ENCODE assay signal across 9 cellular contexts in the genomic region with DNA sequence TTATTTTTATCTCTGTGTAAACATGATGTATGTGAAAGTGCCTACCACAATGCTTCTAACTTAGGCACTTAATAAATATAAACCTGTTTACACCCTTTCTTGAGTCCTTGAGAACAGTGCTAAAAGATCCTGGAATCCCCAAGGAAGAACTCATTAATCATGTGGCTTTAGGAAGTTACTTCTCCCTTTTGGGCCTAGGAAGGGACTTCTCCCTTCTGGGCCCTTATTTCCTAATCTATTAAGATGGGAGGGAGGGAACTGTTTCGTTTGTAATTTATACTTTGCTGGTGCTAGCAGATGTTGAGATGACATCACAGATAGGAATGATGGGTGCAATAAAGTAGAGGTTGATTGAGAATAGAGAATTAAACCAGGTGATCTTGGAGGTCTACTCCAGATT. TPM values are rescaled to one million over a fixed set of nuclear protein-coding genes. Genes with fewer than 3 reads are reported as not detected.
DNase-seq lines count a peak whose midpoint lies in the region; ATAC-seq, FAIRE-seq and TF ChIP-seq lines count a peak whose summit lies in the region.
"Had no signal": no experiment of that assay in that cellular context is flagged by ENCODE, and none has a peak within 500 bp of the region (broad histone marks: within the 10 kb centered on the region; RNA-seq: fewer than 3 reads in every experiment).

No MANE protein-coding gene starts in this region.

- intact Hi-C loops in endothelial cell of umbilical vein (cut with micrococcal nuclease): loop anchor here (2.0 to 5.0 kb wide), 2 partner anchors 160 to 310 kb away; a partner anchor contains a TSS

- no CpG with 5 or more reads among the region's 1 CpG for WGBS in trophoblast cell (ENCODE audit: extremely low coverage, insufficient coverage, insufficient read length)

- no peak for FAIRE-seq in endothelial cell of umbilical vein (lab: Jason Lieb, UNC)
- FAIRE-seq: islet of Langerhans had no signal

- no peak for TF ChIP-seq CTCF in endothelial cell of umbilical vein (IDR thresholded peaks at IDR 0.05; ENCODE audit: extremely low read depth in 1 of 2, insufficient read depth in 1 of 2, low read depth in 1 of 2, low read length in 2 of 2)

- no peak for TF ChIP-seq POLR2A in endothelial cell of umbilical vein (IDR thresholded peaks at IDR 0.05; ENCODE audit: low read depth, low read length)

- no peaks in the 10 kb centered on the region for H4K20me1 ChIP-seq in endothelial cell of umbilical vein (replicated peaks; ENCODE audit: control insufficient read depth, extremely low read depth, insufficient read depth, low read length)

- peaks cover 26% of the 10 kb centered on the region for H3K36me3 ChIP-seq in NT2/D1 (ENCODE audit: insufficient read depth, insufficient read length, low read length)
- H3K36me3 ChIP-seq in endothelial cell of umbilical vein (ENCODE audit: control insufficient read depth in 2 of 2, extremely low read depth in 1 of 2, insufficient read depth in 2 of 2, low read length in 2 of 2): peaks cover 6 to 9% of the 10 kb centered on the region in 2 experiments
- H3K36me3 ChIP-seq in trophoblast cell (ENCODE audit: control insufficient read depth in 1 of 2, insufficient read depth in 2 of 2, low read length in 2 of 2): peaks cover 5 to 11% of the 10 kb centered on the region in 2 experiments

- no peak for ATAC-seq in HG02759 (IDR thresholded peaks at IDR 0.05; ENCODE audit: unreplicated experiment)
- ATAC-seq in GM19397 (IDR thresholded peaks at IDR 0.05; ENCODE audit: unreplicated experiment): no peak
- no peak for ATAC-seq in HG02588 (IDR thresholded peaks at IDR 0.05; ENCODE audit: unreplicated experiment)

- H3K18ac ChIP-seq in trophoblast cell (ENCODE audit: low read length): no peak overlapping the region

- H3K14ac ChIP-seq in trophoblast cell (ENCODE audit: low read length): no peak overlapping the region

- CTCF ChIA-PET in endothelial cell of umbilical vein (lab: Charles Lee): no interaction called here

- H2BK12ac ChIP-seq in trophoblast cell (ENCODE audit: low read length): no peak overlapping the region

- H3K23ac ChIP-seq in trophoblast cell (ENCODE audit: low read length): no peak overlapping the region

- dilution Hi-C loops in endothelial cell of umbilical vein (cut with MboI; ENCODE audit: extremely low pct_ligation_motif_present, low sequenced_read_pairs): no loop called here

- H2BK5ac ChIP-seq in trophoblast cell (ENCODE audit: low read depth, low read length, poor library complexity): no peak overlapping the region

- H3K4ac ChIP-seq in trophoblast cell (ENCODE audit: low read depth, low read length): peak overlapping the region; percentile 90

- no peak overlapping the region for H2BK120ac ChIP-seq in trophoblast cell (ENCODE audit: insufficient read depth, low read length, poor library complexity)

- BruUV-seq in endothelial cell of umbilical vein (replicated peaks; lab: Mats Ljungman, UMichigan): no TSS peak

- DNase-seq in EL: peak; percentile 27
- DNase-seq in NT2/D1 (ENCODE audit: low read depth, low spot score): no peak
- no peak for DNase-seq in endothelial cell of umbilical vein (ENCODE audit: low read depth, low spot score)
- no peak for DNase-seq in trophoblast cell
- DNase-seq in A172 (ENCODE audit: low spot score): no peak

- no peak overlapping the region for H4K91ac ChIP-seq in trophoblast cell (ENCODE audit: low read depth, low read length)

- H3K4me3 ChIP-seq in NT2/D1 (ENCODE audit: insufficient read length, low read depth): peak overlapping the region; percentile 89
- peak overlapping the region; percentile 62 to 92 (median 84) for H3K4me3 ChIP-seq in endothelial cell of umbilical vein (replicated peaks in 1 of 3; ENCODE audit: insufficient read depth in 1 of 3, low read depth in 1 of 3, low read length in 3 of 3)
- H3K4me3 ChIP-seq in trophoblast cell (ENCODE audit: low read depth, low read length): no peak overlapping the region

- H3K79me2 ChIP-seq in endothelial cell of umbilical vein (ENCODE audit: control insufficient read depth, insufficient read depth, low read length): peaks cover 51% of the 10 kb centered on the region
- H3K79me2 ChIP-seq in trophoblast cell (ENCODE audit: control insufficient read depth, insufficient read depth, low read length, poor library complexity): peaks cover 10% of the 10 kb centered on the region

- POLR2A ChIA-PET in endothelial cell of umbilical vein (lab: Charles Lee): no interaction called here

- H3K27me3 ChIP-seq in NT2/D1 (ENCODE audit: insufficient read depth, insufficient read length): no peaks in the 10 kb centered on the region
- H3K27me3 ChIP-seq in endothelial cell of umbilical vein (ENCODE audit: control insufficient read depth in 2 of 2, insufficient read depth in 2 of 2, low read length in 2 of 2): no peaks in the 10 kb centered on the region
- no peaks in the 10 kb centered on the region for H3K27me3 ChIP-seq in trophoblast cell (ENCODE audit: insufficient read depth, low read length)

- peak overlapping the region; percentile 59 for H3K27ac ChIP-seq in endothelial cell of umbilical vein (ENCODE audit: insufficient read depth, low read depth, low read length)
- no peak overlapping the region for H3K27ac ChIP-seq in trophoblast cell (ENCODE audit: low read depth, low read length)

- no peak overlapping the region for H4K12ac ChIP-seq in trophoblast cell (ENCODE audit: low read depth, low read length)

- no peak overlapping the region for H4K8ac ChIP-seq in trophoblast cell (ENCODE audit: low read depth, low read length)

- no peaks in the 10 kb centered on the region for H3K9me1 ChIP-seq in endothelial cell of umbilical vein (replicated peaks; ENCODE audit: control insufficient read depth, extremely low read depth, insufficient read depth, low read length)

- H2AFZ ChIP-seq in endothelial cell of umbilical vein (ENCODE audit: low read depth, low read length): no peak overlapping the region
- no peak overlapping the region for H2AFZ ChIP-seq in trophoblast cell (ENCODE audit: insufficient read depth, low read length, poor library complexity)

- H3K4me1 ChIP-seq in NT2/D1 (ENCODE audit: insufficient read depth, insufficient read length): no peaks in the 10 kb centered on the region
- H3K4me1 ChIP-seq in endothelial cell of umbilical vein (ENCODE audit: control insufficient read depth, extremely low read depth, insufficient read depth, low read length): peaks cover 24% of the 10 kb centered on the region
- H3K4me1 ChIP-seq in trophoblast cell (ENCODE audit: control insufficient read depth in 1 of 2, insufficient read depth in 2 of 2, low read length in 2 of 2): no peaks in the 10 kb centered on the region

- H3K9me3 ChIP-seq in NT2/D1 (ENCODE audit: insufficient read depth, low read length) (no peaks in the 10 kb centered on the region), endothelial cell of umbilical vein (replicated peaks; ENCODE audit: control insufficient read depth, insufficient read depth, low read length) (no peaks in the 10 kb centered on the region), trophoblast cell (ENCODE audit: insufficient read depth, low read depth, low read length) (no peaks in the 10 kb centered on the region)

- no peak overlapping the region for H2AK5ac ChIP-seq in trophoblast cell (ENCODE audit: low read length)

- H3K4me2 ChIP-seq in endothelial cell of umbilical vein (ENCODE audit: insufficient read depth, low read length) (peak overlapping the region; percentile 98), trophoblast cell (ENCODE audit: low read length) (peak overlapping the region; percentile 64)

- peaks cover 12% of the 10 kb centered on the region for H3K79me1 ChIP-seq in trophoblast cell (ENCODE audit: low read length)

- H3K9ac ChIP-seq in NT2/D1 (ENCODE audit: insufficient read length, low read depth) (peak overlapping the region; percentile 89), endothelial cell of umbilical vein (replicated peaks; ENCODE audit: extremely low read depth, insufficient read depth, low read length) (peak overlapping the region; percentile 71), trophoblast cell (ENCODE audit: low read length) (no peak overlapping the region)

TF ChIP-seq in endothelial cell of umbilical vein, 7 proteins besides CTCF, POLR2A, EP300 and RAD21 (continues in another document):
- TF ChIP-seq JUN (IDR thresholded peaks at IDR 0.05; ENCODE audit: borderline replicate concordance, insufficient read depth, insufficient read length, low read depth): no peak

RNA-seq across cellular contexts. Expression of a gene that starts 1.1 kb away (rescaled TPM):
- total RNA-seq in endothelial cell of umbilical vein: 43.2 and 45.6 TPM in 2 replicates
- 20.1 and 25.1 TPM in 2 replicates for polyA plus RNA-seq in endothelial cell of umbilical vein
- polyA plus RNA-seq in endothelial cell of umbilical vein (2011; cell fraction: cytosol; rRNA removed): 32.9 and 34.4 TPM in 2 replicates
- 21.3 and 28.5 TPM in 2 replicates for polyA plus RNA-seq in endothelial cell of umbilical vein (2011; cell fraction: nucleus; rRNA removed)
- polyA plus RNA-seq in endothelial cell of umbilical vein (2012): 36.6 and 49.5 TPM in 2 replicates
- 20.9 and 21.3 TPM in 2 replicates for polyA minus RNA-seq in endothelial cell of umbilical vein
- polyA minus RNA-seq in endothelial cell of umbilical vein (2011; cell fraction: cytosol; rRNA and poly(A)+ RNA removed): 37.2 TPM
- 25.1 and 33.7 TPM in 2 replicates for polyA minus RNA-seq in endothelial cell of umbilical vein (2011; cell fraction: nucleus; rRNA and poly(A)+ RNA removed)
- polyA plus RNA-seq in trophoblast cell (2013): 58.8 and 59.6 TPM in 2 replicates
- total RNA-seq in A172 (2014; rRNA removed; shearing (Covaris generic)): 62.7 and 72.4 TPM in 2 replicates

RNA-seq across cellular contexts. Expression of a gene that starts 2.3 kb away (rescaled TPM):
- 55.1 and 57.4 TPM in 2 replicates for total RNA-seq in endothelial cell of umbilical vein
- polyA plus RNA-seq in endothelial cell of umbilical vein: 23.3 and 33.7 TPM in 2 replicates
- 22.6 and 30.5 TPM in 2 replicates for polyA plus RNA-seq in endothelial cell of umbilical vein (2011; cell fraction: cytosol; rRNA removed)
- 10.7 and 16.1 TPM in 2 replicates for polyA plus RNA-seq in endothelial cell of umbilical vein (2011; cell fraction: nucleus; rRNA removed)
- 50.4 and 50.6 TPM in 2 replicates for polyA plus RNA-seq in endothelial cell of umbilical vein (2012)
- 25.0 and 36.8 TPM in 2 replicates for polyA minus RNA-seq in endothelial cell of umbilical vein
- 46.6 TPM for polyA minus RNA-seq in endothelial cell of umbilical vein (2011; cell fraction: cytosol; rRNA and poly(A)+ RNA removed)
- 7.5 and 11.6 TPM in 2 replicates for polyA minus RNA-seq in endothelial cell of umbilical vein (2011; cell fraction: nucleus; rRNA and poly(A)+ RNA removed)
- 122 and 124 TPM in 2 replicates for polyA plus RNA-seq in trophoblast cell (2013)
- 48.3 and 50.6 TPM in 2 replicates for total RNA-seq in A172 (2014; rRNA removed; shearing (Covaris generic))

RNA-seq across cellular contexts. Expression of a gene that starts 23.6 kb away (rescaled TPM):
- 9.2 and 10.0 TPM in 2 replicates for total RNA-seq in endothelial cell of umbilical vein
- 12.7 TPM in 2 replicates for polyA plus RNA-seq in endothelial cell of umbilical vein
- polyA plus RNA-seq in endothelial cell of umbilical vein (2011; cell fraction: cytosol; rRNA removed): 9.2 and 10.9 TPM in 2 replicates
- polyA plus RNA-seq in endothelial cell of umbilical vein (2011; cell fraction: nucleus; rRNA removed): 8.5 and 10.1 TPM in 2 replicates
- polyA plus RNA-seq in endothelial cell of umbilical vein (2012): 8.0 and 8.2 TPM in 2 replicates
- 8.0 and 10.2 TPM in 2 replicates for polyA minus RNA-seq in endothelial cell of umbilical vein
- polyA minus RNA-seq in endothelial cell of umbilical vein (2011; cell fraction: cytosol; rRNA and poly(A)+ RNA removed): 9.3 TPM
- polyA minus RNA-seq in endothelial cell of umbilical vein (2011; cell fraction: nucleus; rRNA and poly(A)+ RNA removed): 7.8 and 9.3 TPM in 2 replicates
- 5.9 and 6.2 TPM in 2 replicates for polyA plus RNA-seq in trophoblast cell (2013)
- total RNA-seq in A172 (2014; rRNA removed; shearing (Covaris generic)): 6.8 and 8.2 TPM in 2 replicates
